Comparison of ENCODE assay signal across 15 cellular contexts in genomic region chr2:43027496-43027895, GRCh38.
"Had no signal": no experiment of that assay in that cellular context is flagged by ENCODE, and none has a peak within 500 bp of the region (broad histone marks: within the 10 kb centered on the region; RNA-seq: fewer than 3 reads in every experiment).

No MANE protein-coding gene starts in this region.

- H3K36me3 ChIP-seq: brain microvascular endothelial cell, gastroesophageal sphincter, upper lobe of left lung had no signal

- H3K27me3 Mint-ChIP-seq: activated naive CD8-positive, alpha-beta T cell treated with anti-CD3 and anti-CD28 coated beads, Interleukin-2, amount 10 ng/mL, durations not matched to agents 7 days and 5 days; central memory CD8-positive, alpha-beta T cell; stimulated activated naive B cell treated with anti-CD40 and anti-IgM and Interleukin-4, amounts not matched to agents 10 μg/mL and 1 μg/mL and 100 μg/mL, for 72 hours had no signal

- H3K9me3 ChIP-seq: gastroesophageal sphincter, upper lobe of left lung had no signal

- ATAC-seq: activated CD4-positive, CD25-positive, alpha-beta regulatory T cell treated with anti-CD3 and anti-CD28 coated beads, Interleukin-2, amount 50 U/mL, for 24 hours; stimulated activated naive B cell treated with anti-CD40 and anti-IgM and Interleukin-4, amounts not matched to agents 10 μg/mL and 1 μg/mL and 100 μg/mL, for 72 hours had no signal

- DNase-seq: activated naive CD4-positive, alpha-beta T cell; activated naive CD8-positive, alpha-beta T cell treated with anti-CD3 and anti-CD28 coated beads, Interleukin-2, amount 10 ng/mL, durations not matched to agents 7 days and 5 days; brain microvascular endothelial cell; islet precursor cell; natural killer cell; stimulated activated CD4-positive, alpha-beta T cell treated with anti-CD3 and anti-CD28 coated beads, Interleukin-2, amount 100 ng/mL, for 48 hours; stimulated activated naive B cell treated with anti-CD40 and anti-IgM and Interleukin-4, amounts not matched to agents 10 μg/mL and 1 μg/mL and 100 μg/mL, for 72 hours; T1000 had no signal

- H3K4me3 ChIP-seq: gastroesophageal sphincter, SK-N-MC, upper lobe of left lung had no signal

- H3K4me3 Mint-ChIP-seq: activated naive CD8-positive, alpha-beta T cell treated with anti-CD3 and anti-CD28 coated beads, Interleukin-2, amount 10 ng/mL, durations not matched to agents 7 days and 5 days; activated T-helper 1 cell treated with anti-CD3 and anti-CD28 coated beads, Interleukin-12 subunit alpha, Interleukin-12 subunit beta, Interleukin-2, Interleukin-4 antibody, amounts not matched to agents 30 ng/mL and 10 ng/mL and 1 ng/mL, durations not matched to agents 14 hours and 24 hours and 36 hours; central memory CD8-positive, alpha-beta T cell; natural killer cell; stimulated activated naive B cell treated with anti-CD40 and anti-IgM and Interleukin-4, amounts not matched to agents 10 μg/mL and 1 μg/mL and 100 μg/mL, for 72 hours had no signal

- H3K27me3 ChIP-seq: brain microvascular endothelial cell, gastroesophageal sphincter, upper lobe of left lung had no signal

- H3K27ac Mint-ChIP-seq: activated naive CD8-positive, alpha-beta T cell treated with anti-CD3 and anti-CD28 coated beads, Interleukin-2, amount 10 ng/mL, durations not matched to agents 7 days and 5 days; activated T-helper 1 cell treated with anti-CD3 and anti-CD28 coated beads, Interleukin-12 subunit alpha, Interleukin-12 subunit beta, Interleukin-2, Interleukin-4 antibody, amounts not matched to agents 30 ng/mL and 10 ng/mL and 1 ng/mL, durations not matched to agents 14 hours and 24 hours and 36 hours had no signal

- H3K27ac ChIP-seq: brain microvascular endothelial cell, epithelial cell of prostate, SK-N-MC had no signal
